10 cellular contexts compared by ENCODE assay signal in the genomic region with DNA sequence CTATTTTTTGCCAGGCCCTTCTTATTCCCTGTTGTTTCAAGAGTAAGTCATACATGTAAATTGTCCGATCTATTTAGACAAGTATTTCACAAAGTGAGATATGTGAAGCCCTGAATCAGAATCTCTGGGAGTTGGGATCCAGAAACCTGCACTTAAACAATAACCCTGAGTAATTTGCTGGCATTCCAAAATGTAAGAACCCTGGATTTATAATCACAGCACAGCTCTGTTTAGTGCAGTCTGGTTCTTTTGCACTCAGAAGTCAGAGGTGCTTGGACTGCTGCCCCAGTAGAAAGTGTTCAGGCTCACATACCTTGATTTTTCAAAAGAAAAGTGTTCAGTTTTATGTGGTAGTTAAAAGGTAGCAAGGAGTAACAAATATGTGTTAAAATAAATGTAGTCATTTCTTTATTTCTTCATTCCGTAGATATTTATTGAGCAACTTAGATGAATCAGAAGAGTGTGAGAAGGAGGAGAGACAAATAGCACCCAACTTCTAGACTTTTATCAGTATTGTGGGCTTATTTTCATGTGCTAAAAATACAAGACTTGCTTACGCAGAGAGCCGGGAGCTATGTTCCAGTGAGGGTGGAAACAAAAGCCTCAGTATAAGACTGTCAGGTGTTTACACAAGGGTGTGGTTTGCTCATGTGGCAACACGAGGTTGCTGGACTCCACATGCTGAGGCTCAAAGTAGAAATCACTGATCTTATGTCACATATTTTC.
DNase-seq lines count a peak whose midpoint lies in the region; ATAC-seq and TF ChIP-seq lines count a peak whose summit lies in the region.
"Had no signal": no experiment of that assay in that cellular context is flagged by ENCODE, and none has a peak within 500 bp of the region (broad histone marks: within the 10 kb centered on the region; RNA-seq: fewer than 3 reads in every experiment).

No MANE protein-coding gene starts in this region.

- H3K4me1 ChIP-seq in esophagus (ENCODE audit: control insufficient read depth in 2 of 2, insufficient read depth in 2 of 2, low read length in 1 of 2): no peaks in the 10 kb centered on the region

- H3K27me3 Mint-ChIP-seq in nephron (ENCODE audit: low read depth): no peaks in the 10 kb centered on the region

- H3K9me3 Mint-ChIP-seq in nephron: peaks cover 12% of the 10 kb centered on the region

- H3K4me3 Mint-ChIP-seq in nephron: no peak overlapping the region

- no peaks in the 10 kb centered on the region for H3K9me3 ChIP-seq in esophagus (ENCODE audit: control insufficient read depth in 2 of 2, insufficient read depth in 1 of 2, low read depth in 1 of 2, low read length in 1 of 2)

- peaks cover 1% of the 10 kb centered on the region for H3K4me1 Mint-ChIP-seq in nephron

- peaks cover 0 to 4% of the 10 kb centered on the region in 2 donors for H3K36me3 ChIP-seq in esophagus (ENCODE audit: control insufficient read depth in 2 of 2, insufficient read depth in 2 of 2, low read length in 1 of 2)

- peak overlapping the region; percentile 33 to 88 (median 70) for H3K27ac Mint-ChIP-seq in nephron

- H3K36me3 Mint-ChIP-seq in nephron (ENCODE audit: low read depth): peaks cover 31% of the 10 kb centered on the region

- WGBS in esophagus, 2 donors: 35 to 45% methylated on average over 5 of the region's 5 CpGs

- H3K27me3 ChIP-seq in esophagus (ENCODE audit: control insufficient read depth in 1 of 2, insufficient read depth in 2 of 2, low read length in 2 of 2): no peaks in the 10 kb centered on the region

- no peak for TF ChIP-seq CTCF in nephron (IDR thresholded peaks at IDR 0.05; ENCODE audit: unreplicated experiment in 3 of 3)

- ATAC-seq in HG02678 (IDR thresholded peaks at IDR 0.05; ENCODE audit: unreplicated experiment): no peak

- DNase-seq in DMS53 treated with DMSO at 0.1 percent for 48 hours (lab: John Stamatoyannopoulos, UW; ENCODE audit: unreplicated experiment): peak; percentile 7
- peak; percentile 74 for DNase-seq in NCI-H226
- DNase-seq in stimulated activated naive CD4-positive, alpha-beta T cell (lab: John Stamatoyannopoulos, UW): no peak
- no peak for DNase-seq in 8988T
- no peak for DNase-seq in NCI-H1436 treated with DMSO at 0.1 percent for 48 hours (lab: John Stamatoyannopoulos, UW)
- DNase-seq: amygdala, islet precursor cell had no signal

- H3K27ac ChIP-seq in esophagus (ENCODE audit: low read depth in 2 of 2, low read length in 1 of 2): peak overlapping the region; percentile 49 to 55

- no peak overlapping the region for H3K4me3 ChIP-seq in esophagus (ENCODE audit: low read depth in 1 of 2, low read length in 2 of 2)

Comparison
In these comparisons a context has a peak if more than half of its experiments do, and no peak if none do; other contexts are left out.
1. DNase-seq: peak in DMS53 treated with DMSO at 0.1 percent for 48 hours (single experiment) and NCI-H226 (single experiment); none in stimulated activated naive CD4-positive, alpha-beta T cell (0 of 6), 8988T (single experiment) and NCI-H1436 treated with DMSO at 0.1 percent for 48 hours (single experiment).